6 cellular contexts compared by ENCODE assay signal in genomic region chr2:74441111-74441689, GRCh38. TPM values are rescaled to one million over a fixed set of nuclear protein-coding genes. Genes with fewer than 3 reads are reported as not detected.
DNase-seq lines count a peak whose midpoint lies in the region; ATAC-seq and TF ChIP-seq lines count a peak whose summit lies in the region.

No MANE protein-coding gene starts in this region.

- H3K4me1 ChIP-seq in HUES48 (ENCODE audit: control insufficient read depth, insufficient read depth, low read length), result peaks cover 26% of the 10 kb centered on the region
- peaks cover 5% of the 10 kb centered on the region for H3K4me1 ChIP-seq in colonic mucosa
- H3K4me1 ChIP-seq in parathyroid adenoma, result peaks cover 8% of the 10 kb centered on the region

- H3K79me2 ChIP-seq in parathyroid adenoma, result peaks cover 10% of the 10 kb centered on the region

- TF ChIP-seq CTCF in colonic mucosa (IDR thresholded peaks at IDR 0.05) (no peak), parathyroid adenoma (IDR thresholded peaks at IDR 0.05) (no peak)

- H3K4me3 ChIP-seq in HUES48 (ENCODE audit: low read depth, low read length) (peak overlapping the region; percentile 86), colonic mucosa (peak overlapping the region; percentile 46), parathyroid adenoma (ENCODE audit: low read depth, low read length) (peak overlapping the region; percentile 87)

- peak; percentile 60 for DNase-seq in colonic mucosa
- no peak for DNase-seq in SW 1271 (lab: John Stamatoyannopoulos, UW)
- DNase-seq in DMS 273 treated with DMSO at 0.1 percent for 48 hours (lab: John Stamatoyannopoulos, UW), result no peak

- peak overlapping the region; percentile 99 for H2AFZ ChIP-seq in parathyroid adenoma

- intact Hi-C loops in colonic mucosa (cut with DNase I), result no loop called here

- H3K27me3 ChIP-seq in HUES48 (ENCODE audit: control insufficient read depth, insufficient read depth, low read length), result no peaks in the 10 kb centered on the region; the same call in 1 of the 2 replicates
- H3K27me3 ChIP-seq in colonic mucosa, result no peaks in the 10 kb centered on the region
- no peaks in the 10 kb centered on the region for H3K27me3 ChIP-seq in parathyroid adenoma (ENCODE audit: control insufficient read depth, insufficient read depth, low read length)

- H3K4me2 ChIP-seq in parathyroid adenoma (ENCODE audit: low read length), result peak overlapping the region; percentile 95

- peaks cover 22% of the 10 kb centered on the region; the same call in 1 of the 2 replicates for H3K36me3 ChIP-seq in HUES48 (ENCODE audit: control insufficient read depth, insufficient read depth, low read length)
- no peaks in the 10 kb centered on the region for H3K36me3 ChIP-seq in colonic mucosa
- H3K36me3 ChIP-seq in parathyroid adenoma (ENCODE audit: control insufficient read depth, insufficient read depth, low read length), result no peaks in the 10 kb centered on the region

- no peaks in the 10 kb centered on the region for H3K9me3 ChIP-seq in HUES48 (ENCODE audit: control insufficient read depth, insufficient read depth, low read length)
- no peaks in the 10 kb centered on the region for H3K9me3 ChIP-seq in colonic mucosa
- no peaks in the 10 kb centered on the region for H3K9me3 ChIP-seq in parathyroid adenoma (ENCODE audit: control insufficient read depth, low read length)

- ATAC-seq in GM19035 (IDR thresholded peaks at IDR 0.05; ENCODE audit: unreplicated experiment), result no peak

- H3K9ac ChIP-seq in HUES48 (ENCODE audit: low read depth, low read length) (peak overlapping the region; percentile 91), colonic mucosa (ENCODE audit: low read depth in 2 of 2, low read length in 2 of 2) (peak overlapping the region; percentile 72 to 91), parathyroid adenoma (peak overlapping the region; percentile 1)

- H3K27ac ChIP-seq in HUES48 (ENCODE audit: low read depth, low read length), result peak overlapping the region; percentile 99
- H3K27ac ChIP-seq in colonic mucosa, result peak overlapping the region; percentile 90
- peak overlapping the region; percentile 88 for H3K27ac ChIP-seq in parathyroid adenoma

RNA-seq across cellular contexts. Expression of gene RTKN, which starts 0.5 kb away (rescaled TPM):
- 10 to 100 TPM; 51.4 to 89.9 TPM for total RNA-seq in colonic mucosa

RNA-seq across cellular contexts. Expression of gene INO80B, which starts 13.7 kb away (rescaled TPM):
- total RNA-seq in colonic mucosa, result 10 to 100 TPM; 18.2 to 23.9 TPM

RNA-seq across cellular contexts. Expression of gene WBP1, which starts 17.0 kb away (rescaled TPM):
- total RNA-seq in colonic mucosa, result 10 to 100 TPM; 47.6 to 48.3 TPM

RNA-seq across cellular contexts. Expression of gene WDR54, which starts 19.7 kb away (rescaled TPM):
- total RNA-seq in colonic mucosa, result 1 to 10 TPM; 7.5 to 9.0 TPM

RNA-seq across cellular contexts. Expression of gene C2orf81, which starts 19.8 kb away (rescaled TPM):
- total RNA-seq in colonic mucosa, result 1 to 10 TPM in 1 of 2 donors, under 1 TPM in 1; 0.62 to 1.1 TPM

Comparison
In these comparisons a context has a peak if more than half of its experiments do, and no peak if none do; other contexts are left out.
1. H3K9ac ChIP-seq: peak in every context shown above with its lines; median percentile 91 in HUES48; 82 in colonic mucosa; 1 in parathyroid adenoma.